ENCODE assay signal across 19 cellular contexts in the genomic region with DNA sequence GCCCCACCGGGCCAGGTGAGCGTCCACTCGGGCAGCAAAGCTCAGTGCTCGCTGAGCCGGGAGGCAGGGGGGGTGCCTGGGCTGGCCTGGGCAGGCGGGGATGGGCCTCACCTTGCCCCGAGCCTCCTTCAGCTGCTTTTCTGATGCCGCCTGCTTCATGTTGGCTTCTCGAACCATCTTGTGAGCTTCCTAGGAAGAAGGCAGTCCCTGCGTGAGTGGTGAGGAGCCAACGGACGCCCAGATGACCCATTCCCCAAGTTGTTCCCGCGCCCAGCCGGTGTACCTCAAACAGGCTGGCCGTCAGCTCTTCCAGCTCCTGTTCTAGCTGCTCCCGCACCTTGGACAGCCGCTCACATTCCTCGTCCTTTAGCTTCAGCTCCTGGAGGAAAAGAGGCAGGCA. TPM values are rescaled to one million over a fixed set of nuclear protein-coding genes. Genes with fewer than 3 reads are reported as not detected.
"Had no signal": no experiment of that assay in that cellular context is flagged by ENCODE, and none has a peak within 500 bp of the region (broad histone marks: within the 10 kb centered on the region; RNA-seq: fewer than 3 reads in every experiment).

No MANE protein-coding gene starts in this region.

- H3K4me1 ChIP-seq: body of pancreas, colonic mucosa had no signal

- FAIRE-seq: TTC549 had no signal

- H3K27me3 ChIP-seq: body of pancreas, colonic mucosa, transverse colon, uterus had no signal

- H3K9me3 ChIP-seq: body of pancreas, colonic mucosa, transverse colon, uterus had no signal

- H3K36me3 ChIP-seq: colonic mucosa, transverse colon, uterus had no signal

- H3K27ac Mint-ChIP-seq: activated CD4-positive, alpha-beta memory T cell treated with anti-CD3 and anti-CD28 coated beads, Interleukin-2, amount 10 ng/mL, durations not matched to agents 7 days and 5 days; activated CD8-positive, alpha-beta memory T cell treated with anti-CD3 and anti-CD28 coated beads, Interleukin-2, amount 10 ng/mL, durations not matched to agents 7 days and 5 days; activated T-helper 17 cell treated with anti-CD3 and anti-CD28 coated beads, Interleukin-2, amount 50 U/mL, for 72 hours; natural killer cell; stimulated activated naive CD8-positive, alpha-beta T cell treated with anti-CD3 and anti-CD28 coated beads, Interleukin-15, Interleukin-2, amounts not matched to agents 100 ng/mL and 50 ng/mL, for 24 hours had no signal

- H3K36me3 Mint-ChIP-seq: activated CD8-positive, alpha-beta memory T cell treated with anti-CD3 and anti-CD28 coated beads, Interleukin-2, amount 10 ng/mL, durations not matched to agents 7 days and 5 days; natural killer cell had no signal

- H3K4me1 Mint-ChIP-seq: activated CD4-positive, alpha-beta memory T cell treated with anti-CD3 and anti-CD28 coated beads, Interleukin-2, amount 10 ng/mL, durations not matched to agents 7 days and 5 days; activated CD8-positive, alpha-beta memory T cell treated with anti-CD3 and anti-CD28 coated beads, Interleukin-2, amount 10 ng/mL, durations not matched to agents 7 days and 5 days; activated T-helper 17 cell treated with anti-CD3 and anti-CD28 coated beads, Interleukin-2, amount 50 U/mL, for 72 hours had no signal

- DNase-seq: activated CD4-positive, alpha-beta memory T cell treated with anti-CD3 and anti-CD28 coated beads, Interleukin-2, amount 10 ng/mL, durations not matched to agents 7 days and 5 days; activated CD4-positive, alpha-beta T cell treated with anti-CD3 and anti-CD28 coated beads for 4 hours; activated CD8-positive, alpha-beta memory T cell treated with anti-CD3 and anti-CD28 coated beads, Interleukin-2, amount 10 ng/mL, durations not matched to agents 7 days and 5 days; activated naive CD4-positive, alpha-beta T cell; activated T-cell treated with anti-CD3 and anti-CD28 coated beads, Interleukin-2, amount 50 U/mL, for 1 hour; body of pancreas; central memory CD4-positive, alpha-beta T cell; colonic mucosa; erythroblast; foreskin melanocyte; natural killer cell; occipital lobe; transverse colon; uterus had no signal

- ATAC-seq: activated CD8-positive, alpha-beta memory T cell treated with anti-CD3 and anti-CD28 coated beads, Interleukin-2, amount 10 ng/mL, durations not matched to agents 7 days and 5 days; activated T-helper 17 cell treated with anti-CD3 and anti-CD28 coated beads, Interleukin-2, amount 50 U/mL, for 72 hours; body of pancreas; natural killer cell had no signal

- H3K9me3 Mint-ChIP-seq: activated CD4-positive, alpha-beta memory T cell treated with anti-CD3 and anti-CD28 coated beads, Interleukin-2, amount 10 ng/mL, durations not matched to agents 7 days and 5 days; activated T-helper 17 cell treated with anti-CD3 and anti-CD28 coated beads, Interleukin-2, amount 50 U/mL, for 72 hours; natural killer cell; stimulated activated naive CD8-positive, alpha-beta T cell treated with anti-CD3 and anti-CD28 coated beads, Interleukin-15, Interleukin-2, amounts not matched to agents 100 ng/mL and 50 ng/mL, for 24 hours had no signal

- H3K27ac ChIP-seq: body of pancreas, colonic mucosa, transverse colon had no signal

- H3K4me3 Mint-ChIP-seq: activated CD4-positive, alpha-beta memory T cell treated with anti-CD3 and anti-CD28 coated beads, Interleukin-2, amount 10 ng/mL, durations not matched to agents 7 days and 5 days; activated CD8-positive, alpha-beta memory T cell treated with anti-CD3 and anti-CD28 coated beads, Interleukin-2, amount 10 ng/mL, durations not matched to agents 7 days and 5 days; activated T-helper 17 cell treated with anti-CD3 and anti-CD28 coated beads, Interleukin-2, amount 50 U/mL, for 72 hours; natural killer cell; stimulated activated naive CD8-positive, alpha-beta T cell treated with anti-CD3 and anti-CD28 coated beads, Interleukin-15, Interleukin-2, amounts not matched to agents 100 ng/mL and 50 ng/mL, for 24 hours had no signal

- H3K4me3 ChIP-seq: body of pancreas, colonic mucosa, skin epidermis, transverse colon, uterus had no signal

- H3K27me3 Mint-ChIP-seq: activated T-helper 17 cell treated with anti-CD3 and anti-CD28 coated beads, Interleukin-2, amount 50 U/mL, for 72 hours; stimulated activated naive CD8-positive, alpha-beta T cell treated with anti-CD3 and anti-CD28 coated beads, Interleukin-15, Interleukin-2, amounts not matched to agents 100 ng/mL and 50 ng/mL, for 24 hours had no signal

RNA-seq across cellular contexts. Expression of a gene that starts 10.1 kb away (rescaled TPM):
- total RNA-seq: activated CD4-positive, alpha-beta memory T cell treated with anti-CD3 and anti-CD28 coated beads, Interleukin-2, amount 10 ng/mL, durations not matched to agents 7 days and 5 days; activated CD8-positive, alpha-beta memory T cell treated with anti-CD3 and anti-CD28 coated beads, Interleukin-2, amount 10 ng/mL, durations not matched to agents 7 days and 5 days; activated T-helper 17 cell treated with anti-CD3 and anti-CD28 coated beads, Interleukin-2, amount 50 U/mL, for 72 hours; natural killer cell; T-helper 2 cell treated with Interferon-gamma antibody and Interleukin-4, amounts not matched to agents 100 ng/mL and 5 ng/mL, for 36 hours had no signal

RNA-seq across cellular contexts. Expression of a gene that starts 42.9 kb away (rescaled TPM):
- total RNA-seq: activated CD8-positive, alpha-beta memory T cell treated with anti-CD3 and anti-CD28 coated beads, Interleukin-2, amount 10 ng/mL, durations not matched to agents 7 days and 5 days; T-helper 2 cell treated with Interferon-gamma antibody and Interleukin-4, amounts not matched to agents 100 ng/mL and 5 ng/mL, for 36 hours had no signal
